In the genomic region with DNA sequence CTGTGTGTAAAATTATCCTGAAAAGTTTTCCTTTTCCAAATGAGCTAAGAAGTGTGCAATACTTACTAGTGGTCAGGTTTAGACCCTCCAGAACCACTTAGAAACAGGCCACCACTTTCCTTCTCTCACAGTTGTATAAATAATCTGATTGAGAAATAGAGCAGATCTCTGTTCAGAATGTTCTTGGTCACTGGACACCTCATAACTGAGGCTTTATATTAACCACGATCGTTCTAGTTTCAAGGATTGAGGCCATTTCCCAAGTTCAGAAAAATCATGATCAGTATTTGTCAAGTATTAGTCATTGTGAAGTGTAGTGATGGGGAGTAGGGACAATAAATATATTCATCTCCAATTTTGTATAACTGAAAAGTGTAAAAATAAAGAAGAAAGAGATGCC, we compare ENCODE assay signal across 18 cellular contexts. TPM values are rescaled to one million over a fixed set of nuclear protein-coding genes. Genes with fewer than 3 reads are reported as not detected.
A peak's percentile ranks its signal among the peaks of the same experiment; 100 is the strongest.
DNase-seq lines count a peak whose midpoint lies in the region; ATAC-seq, FAIRE-seq and TF ChIP-seq lines count a peak whose summit lies in the region.
"Had no signal": no experiment of that assay in that cellular context is flagged by ENCODE, and none has a peak within 500 bp of the region (broad histone marks: within the 10 kb centered on the region; RNA-seq: fewer than 3 reads in every experiment).

No MANE protein-coding gene starts in this region.

- no peak for FAIRE-seq in HepG2 (lab: Jason Lieb, UNC)
- FAIRE-seq: GM12878, H1 had no signal

- peaks cover 17% of the 10 kb centered on the region for H4K20me1 ChIP-seq in HepG2 (ENCODE audit: insufficient read depth, low read length)
- no peaks in the 10 kb centered on the region for H4K20me1 ChIP-seq in mammary epithelial cell (ENCODE audit: insufficient read depth, low read length)

- intact Hi-C loops in HepG2 (cut with micrococcal nuclease; ENCODE audit: unreplicated experiment): no loop called here
- intact Hi-C loops in mammary epithelial cell (cut with micrococcal nuclease): loop anchor here (5.0 kb wide), 1 partner anchor 135 kb away; a partner anchor contains a TSS

- H3K79me2 ChIP-seq in HepG2 (ENCODE audit: insufficient read depth, low read length) (peaks cover 37% of the 10 kb centered on the region), mammary epithelial cell (ENCODE audit: insufficient read depth, low read length) (no peaks in the 10 kb centered on the region)

- POLR2A ChIA-PET in HepG2 (lab: Yijun Ruan, JAX): no interaction called here

- TF ChIP-seq EP300 in HepG2 (IDR thresholded peaks at IDR 0.05; ENCODE audit: low read depth in 2 of 2, low read length in 2 of 2): no peak
- TF ChIP-seq EP300 in HepG2 (CRISPR knock-in tag; IDR thresholded peaks at IDR 0.05; ENCODE audit: borderline replicate concordance): no peak

- TF ChIP-seq RAD21 in liver (IDR thresholded peaks at IDR 0.05) (no peak), HepG2 (CRISPR knock-in tag; IDR thresholded peaks at IDR 0.05) (no peak)

- dilution Hi-C loops in mammary epithelial cell (cut with HindIII; ENCODE audit: low sequenced_read_pairs): no loop called here

- in situ Hi-C loops in HepG2 (cut with HindIII; ENCODE audit: extremely low pct_ligation_motif_present, low pct_unique_long_range_greater_than_20kb) (no loop called here), mammary epithelial cell (cut with MboI; ENCODE audit: low sequenced_read_pairs in 2 of 2) (no loop called here)

- ATAC-seq in HepG2 (no peak), HG03354 (IDR thresholded peaks at IDR 0.05; ENCODE audit: poor library complexity, severe bottlenecking, unreplicated experiment) (no peak)
- ATAC-seq: GM12878, natural killer cell, WTC11 had no signal

- no TSS peak for BruUV-seq in HepG2 (replicated peaks; lab: Mats Ljungman, UMichigan)
- BruUV-seq in mammary epithelial cell (replicated peaks; lab: Mats Ljungman, UMichigan): no TSS peak

- H2AFZ ChIP-seq in HepG2 (ENCODE audit: low read length) (no peak overlapping the region), mammary epithelial cell (ENCODE audit: low read depth, low read length) (no peak overlapping the region)

- H3K4me3 ChIP-seq in liver (ENCODE audit: low read depth in 1 of 3, low read length in 3 of 3) (no peak overlapping the region), HepG2 (replicated peaks in 1 of 3; ENCODE audit: insufficient read depth in 1 of 3, low read depth in 2 of 3, low read length in 3 of 3) (no peak overlapping the region), mammary epithelial cell (replicated peaks in 1 of 3; ENCODE audit: insufficient read depth in 1 of 3, low read depth in 2 of 3, low read length in 3 of 3) (no peak overlapping the region)
- H3K4me3 ChIP-seq: lung had no signal

- H3K4me2 ChIP-seq in HepG2 (ENCODE audit: low read depth, low read length) (no peak overlapping the region), mammary epithelial cell (ENCODE audit: insufficient read depth, low read depth, low read length) (peak overlapping the region; percentile 5)

- 30% methylated on average over 2 of the region's 2 CpGs for WGBS in liver
- 92% methylated on average over 2 of the region's 2 CpGs for WGBS in HepG2 (ENCODE audit: low lambda C conversion rate)
- WGBS in mammary epithelial cell (ENCODE audit: low coverage, missing lambda C conversion rate): 35% methylated on average over 2 of the region's 2 CpGs

- H3K36me3 ChIP-seq in liver (ENCODE audit: control insufficient read depth in 4 of 4, insufficient read depth in 3 of 4, low read depth in 1 of 4, low read length in 3 of 4) (no peaks in the 10 kb centered on the region), HepG2 (replicated peaks in 1 of 2; ENCODE audit: control insufficient read depth in 1 of 2, insufficient read depth in 2 of 2, low read length in 2 of 2) (no peaks in the 10 kb centered on the region; a peak in 1 of 5 replicates), mammary epithelial cell (ENCODE audit: insufficient read depth, low read length) (no peaks in the 10 kb centered on the region)

- H3K4me1 ChIP-seq in liver (ENCODE audit: control insufficient read depth in 4 of 4, insufficient read depth in 4 of 4, low read length in 3 of 4) (peaks cover 4 to 33% (median 17%) of the 10 kb centered on the region in 4 donors), HepG2 (ENCODE audit: insufficient read depth, low read length) (no peaks in the 10 kb centered on the region; the same call in 1 of the 2 replicates), mammary epithelial cell (ENCODE audit: insufficient read depth, low read length) (peaks cover 18% of the 10 kb centered on the region)

- DNase-seq in HepG2 (ENCODE audit: low spot score): no peak
- peak; percentile 74 for DNase-seq in mammary epithelial cell
- peak; percentile 9 for DNase-seq in kidney glomerular epithelial cell (lab: John Stamatoyannopoulos, UW)
- DNase-seq in activated T-cell treated with anti-CD3 and anti-CD28 coated beads, Interleukin-2, amount 50 U/mL, for 1 hour: no peak
- DNase-seq in NCI-H1092 treated with DMSO at 0.1 percent for 48 hours (lab: John Stamatoyannopoulos, UW): no peak
- DNase-seq in stimulated activated CD4-positive, alpha-beta T cell treated with anti-CD3 and anti-CD28 coated beads, Interleukin-4, amount 100 ng/mL, for 1 hour: no peak
- DNase-seq: 8988T; activated gamma-delta T cell treated with Interleukin-2 at 50 U/mL for 16 hours; CD4-positive, alpha-beta memory T cell; natural killer cell; NCI-H1048; substantia nigra had no signal

- H3K9me3 ChIP-seq in liver (ENCODE audit: control insufficient read depth in 4 of 4, low read length in 3 of 4) (no peaks in the 10 kb centered on the region), HepG2 (ENCODE audit: low read length) (no peaks in the 10 kb centered on the region), mammary epithelial cell (replicated peaks; ENCODE audit: insufficient read depth, low read length) (no peaks in the 10 kb centered on the region)

- TF ChIP-seq CTCF in liver (IDR thresholded peaks at IDR 0.05; ENCODE audit: low read depth, low read length, missing input control) (no peak), HepG2 (CRISPR knock-in tag; IDR thresholded peaks at IDR 0.05) (no peak), mammary epithelial cell (conservative IDR thresholded peaks at IDR 0.05 in 1 of 2, IDR thresholded peaks at IDR 0.05 in 1 of 2; ENCODE audit: extremely low read depth in 1 of 2, insufficient read depth in 1 of 2, low read depth in 1 of 2, low read length in 2 of 2) (no peak)

- H3K27me3 ChIP-seq in liver (ENCODE audit: control insufficient read depth in 4 of 4, insufficient read depth in 4 of 4, low read length in 3 of 4) (no peaks in the 10 kb centered on the region), HepG2 (ENCODE audit: control insufficient read depth in 1 of 2, insufficient read depth in 2 of 2, low read length in 2 of 2) (no peaks in the 10 kb centered on the region), mammary epithelial cell (ENCODE audit: insufficient read depth, low read length) (no peaks in the 10 kb centered on the region)

- TF ChIP-seq POLR2A in HepG2 (IDR thresholded peaks at IDR 0.05; ENCODE audit: insufficient read depth in 1 of 2, low read depth in 2 of 2, low read length in 2 of 2): no peak

- H3K9ac ChIP-seq in liver (ENCODE audit: low read depth in 1 of 2, low read length in 2 of 2): no peak overlapping the region
- no peak overlapping the region for H3K9ac ChIP-seq in HepG2 (ENCODE audit: insufficient read depth, low read depth, low read length)
- no peak overlapping the region for H3K9ac ChIP-seq in mammary epithelial cell (ENCODE audit: insufficient read depth, low read length)

- CTCF ChIA-PET in HepG2 (lab: Yijun Ruan, JAX; ENCODE audit: low intra/inter-chr PET ratio, low total read pairs): no interaction called here
- CTCF ChIA-PET in mammary epithelial cell (lab: Charles Lee; ENCODE audit: low non-redundant PET): no interaction called here

- H3K27ac ChIP-seq in liver (ENCODE audit: low read depth in 1 of 2, low read length in 2 of 2) (peak overlapping the region; percentile 62 to 71), HepG2 (ENCODE audit: extremely low read length, insufficient read depth, low read length) (no peak overlapping the region), mammary epithelial cell (ENCODE audit: insufficient read depth, low read depth, low read length) (peak overlapping the region; percentile 12)

TF ChIP-seq in liver, 16 proteins besides CTCF, POLR2A, EP300 and RAD21 (continues in another document):
- TF ChIP-seq FOXA1 (IDR thresholded peaks at IDR 0.05) (no peak), GABPA (IDR thresholded peaks at IDR 0.05 in 1 of 2, conservative IDR thresholded peaks at IDR 0.05 in 1 of 2) (no peak), JUND (IDR thresholded peaks at IDR 0.05) (peak in 1 of 2 donors; percentile 29)

TF ChIP-seq in HepG2, 621 proteins besides CTCF, POLR2A, EP300 and RAD21 (continues in another document):
- TF ChIP-seq ZNF331 (CRISPR knock-in tag; IDR thresholded peaks at IDR 0.05): no peak
- no peak for TF ChIP-seq CBX1 (IDR thresholded peaks at IDR 0.05; ENCODE audit: low read depth)

RNA-seq across cellular contexts. Expression of a gene that starts 1.0 kb away (rescaled TPM):
- total RNA-seq in liver (10 to 100 TPM; 17.7 to 35.3 TPM), HepG2 (2016; rRNA removed; fragmentation: Illumina TruSeq; extraction: Trizol) (26.5 and 34.2 TPM in 2 replicates), mammary epithelial cell (10 to 100 TPM; 21.5 to 28.8 TPM)
- polyA plus RNA-seq in liver (10 to 100 TPM; 11.3 to 38.1 TPM), HepG2 (2011; rRNA removed) (17.3 and 24.2 TPM in 2 replicates), mammary epithelial cell (11.7 TPM)
- 33.5 and 33.9 TPM in 2 replicates for total RNA-seq in HepG2 (2016; cell fraction: cytosol; rRNA removed; fragmentation: Illumina TruSeq; extraction: Trizol; ENCODE audit: low read depth)
- 26.2 and 31.9 TPM in 2 replicates for total RNA-seq in HepG2 (2016; cell fraction: insoluble cytoplasmic fraction; rRNA removed; fragmentation: Illumina TruSeq; extraction: Trizol)
- total RNA-seq in HepG2 (2016; cell fraction: membrane; rRNA removed; fragmentation: Illumina TruSeq; extraction: Trizol): 41.7 and 52.0 TPM in 2 replicates
- 33.1 and 33.6 TPM in 2 replicates for total RNA-seq in HepG2 (2016; cell fraction: nucleus; rRNA removed; fragmentation: Illumina TruSeq; extraction: Trizol)
- polyA plus RNA-seq in HepG2 (2011; cell fraction: cytosol; rRNA removed): 7.7 and 13.0 TPM in 2 replicates
- 8.4 TPM in 2 replicates for polyA plus RNA-seq in HepG2 (2011; cell fraction: nucleus; rRNA removed)
- polyA plus RNA-seq in HepG2 (2012): 20.7 and 28.8 TPM in 2 replicates
- polyA plus RNA-seq in HepG2 (2016; cell fraction: cytosol; fragmentation: Illumina TruSeq; extraction: Trizol; ENCODE audit: low read depth): 34.1 and 37.0 TPM in 2 replicates
- polyA plus RNA-seq in HepG2 (2016; cell fraction: insoluble cytoplasmic fraction; fragmentation: Illumina TruSeq; extraction: Trizol; ENCODE audit: low read depth): 31.2 and 35.6 TPM in 2 replicates
- polyA plus RNA-seq in HepG2 (2016; cell fraction: membrane; fragmentation: Illumina TruSeq; extraction: Trizol; ENCODE audit: low read depth): 56.8 and 60.9 TPM in 2 replicates
- 16.2 and 16.6 TPM in 2 replicates for polyA plus RNA-seq in HepG2 (2016; cell fraction: nucleus; fragmentation: Illumina TruSeq; extraction: Trizol; ENCODE audit: insufficient read depth, low read depth)
- polyA minus RNA-seq in HepG2 (2011; rRNA and poly(A)+ RNA removed; ENCODE audit: low replicate concordance): 5.4 and 22.7 TPM in 2 replicates
- polyA minus RNA-seq in HepG2 (2011; cell fraction: cytosol; rRNA and poly(A)+ RNA removed): 8.8 and 9.8 TPM in 2 replicates
- polyA minus RNA-seq in HepG2 (2011; cell fraction: nucleus; rRNA and poly(A)+ RNA removed): 59.9 and 62.8 TPM in 2 replicates
- 5.1 TPM for polyA minus RNA-seq in mammary epithelial cell

Comparison
In these comparisons a context has a peak if more than half of its experiments do, and no peak if none do; other contexts are left out.
1. DNase-seq: peak in mammary epithelial cell (single experiment) and kidney glomerular epithelial cell (single experiment); none in HepG2 (single experiment), activated T-cell treated with anti-CD3 and anti-CD28 coated beads, Interleukin-2, amount 50 U/mL, for 1 hour (single experiment), NCI-H1092 treated with DMSO at 0.1 percent for 48 hours (single experiment) and stimulated activated CD4-positive, alpha-beta T cell treated with anti-CD3 and anti-CD28 coated beads, Interleukin-4, amount 100 ng/mL, for 1 hour (single experiment).